8 cellular contexts compared by ENCODE assay signal in the genomic region with DNA sequence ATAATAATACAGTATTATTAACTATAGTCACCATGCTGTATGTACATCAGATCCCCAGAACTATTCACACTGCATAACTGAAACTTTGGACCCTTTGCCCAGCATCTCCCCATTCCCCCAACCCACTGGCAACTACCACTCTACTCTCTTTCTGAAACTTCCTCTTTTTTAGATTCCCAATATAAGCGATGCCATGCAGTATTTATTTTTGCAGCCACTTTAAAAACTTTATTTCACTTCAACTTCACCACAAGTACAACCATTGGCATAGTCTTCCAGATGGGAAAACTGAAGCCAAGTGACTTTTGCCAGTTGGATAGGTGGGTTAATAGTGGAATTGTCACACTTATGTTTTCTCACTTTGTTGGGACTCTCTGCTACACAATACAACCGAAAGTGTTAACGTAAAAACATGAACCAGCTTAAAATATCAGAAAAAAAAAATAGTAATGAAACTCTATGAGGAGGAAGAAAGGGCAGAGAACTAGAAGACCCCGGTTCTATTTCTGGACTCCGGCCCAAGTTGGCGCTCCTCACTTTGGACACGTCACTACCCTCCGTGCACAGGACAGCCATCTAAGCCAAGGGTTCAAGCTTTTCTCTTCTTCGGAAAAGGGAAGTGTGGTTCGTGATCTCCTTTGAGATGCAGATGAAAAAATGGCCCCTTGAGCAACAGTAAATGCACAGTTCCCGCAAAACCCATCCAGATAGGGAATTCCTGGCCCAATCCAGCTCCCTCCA. TPM values are rescaled to one million over a fixed set of nuclear protein-coding genes. Genes with fewer than 3 reads are reported as not detected.
A peak's percentile ranks its signal among the peaks of the same experiment; 100 is the strongest.
DNase-seq lines count a peak whose midpoint lies in the region; ATAC-seq, FAIRE-seq and TF ChIP-seq lines count a peak whose summit lies in the region.

No MANE protein-coding gene starts in this region.

- H3K27ac Mint-ChIP-seq in T-helper 17 cell, result peak overlapping the region; percentile 84

- no peak for FAIRE-seq in small intestine (lab: Jason Lieb, UNC)

- WGBS in small intestine, 3 donors, result 4 to 7% (median 5%) methylated on average over 11 of the region's 11 CpGs

- DNase-seq in SIG-M5 treated with dmso at 0.1 percent for 504 hours (lab: John Stamatoyannopoulos, UW; ENCODE audit: unreplicated experiment), result peak; percentile 62
- no peak for DNase-seq in SIG-M5 (lab: John Stamatoyannopoulos, UW)
- no peak for DNase-seq in T-helper 17 cell
- DNase-seq in foreskin keratinocyte, result no peak
- DNase-seq in small intestine, result peak; percentile 42
- no peak for DNase-seq in mucosa of gallbladder (ENCODE audit: low spot score)

- no peaks in the 10 kb centered on the region for H3K27me3 ChIP-seq in foreskin keratinocyte
- H3K27me3 ChIP-seq in small intestine (ENCODE audit: control insufficient read depth in 2 of 2, insufficient read depth in 2 of 2, low read length in 2 of 2), result no peaks in the 10 kb centered on the region

- no peaks in the 10 kb centered on the region for H3K36me3 Mint-ChIP-seq in T-helper 17 cell (ENCODE audit: low read depth)

- TF ChIP-seq CTCF in foreskin keratinocyte (conservative IDR thresholded peaks at IDR 0.05), result no peak

- H3K9me3 ChIP-seq in T-helper 17 cell (ENCODE audit: control insufficient read depth, low read length, poor library complexity, severe bottlenecking) (no peaks in the 10 kb centered on the region), small intestine (ENCODE audit: control insufficient read depth, low read depth) (no peaks in the 10 kb centered on the region)

- peak overlapping the region; percentile 54 to 92 for H3K4me3 ChIP-seq in small intestine (ENCODE audit: low read depth in 1 of 2, low read length in 2 of 2)

- H3K4me3 Mint-ChIP-seq in T-helper 17 cell, result peak overlapping the region; percentile 93

- H3K27me3 Mint-ChIP-seq in T-helper 17 cell, result no peaks in the 10 kb centered on the region

- H3K27ac ChIP-seq in foreskin keratinocyte (peak overlapping the region; percentile 31), small intestine (ENCODE audit: low read depth in 1 of 2, low read length in 1 of 2) (no peak overlapping the region)

- H3K4me1 ChIP-seq in foreskin keratinocyte (no peaks in the 10 kb centered on the region), small intestine (ENCODE audit: control insufficient read depth in 2 of 2, insufficient read depth in 1 of 2, low read depth in 1 of 2, low read length in 1 of 2) (no peaks in the 10 kb centered on the region)

- H3K4me1 Mint-ChIP-seq in T-helper 17 cell, result peaks cover 23% of the 10 kb centered on the region

- peak; percentile 5 for ATAC-seq in HG03139 (IDR thresholded peaks at IDR 0.05; ENCODE audit: unreplicated experiment)
- ATAC-seq in T-helper 17 cell, result no peak
- peak; percentile 1 for ATAC-seq in foreskin keratinocyte
- no peak for ATAC-seq in HG03108 (IDR thresholded peaks at IDR 0.05; ENCODE audit: unreplicated experiment)

- H3K36me3 ChIP-seq in small intestine (ENCODE audit: control insufficient read depth in 2 of 2, insufficient read depth in 2 of 2, low read length in 2 of 2), result no peaks in the 10 kb centered on the region

RNA-seq across cellular contexts. Expression of a gene that starts 0.7 kb away (rescaled TPM):
- 1 to 10 TPM; 1.6 to 4.0 TPM for total RNA-seq in T-helper 17 cell
- total RNA-seq in foreskin keratinocyte, result 28.8 and 37.1 TPM in 2 replicates
- 11.4 and 16.7 TPM in 2 replicates for polyA plus RNA-seq in foreskin keratinocyte
- polyA plus RNA-seq in small intestine, result 1 to 10 TPM in 2 of 3 donors, under 1 TPM in 1; 0.54 to 5.5 (median 1.8) TPM
- total RNA-seq in mucosa of gallbladder, result 0.92 TPM

Comparison
In these comparisons a context has a peak if more than half of its experiments do, and no peak if none do; other contexts are left out.
1. DNase-seq: peak in SIG-M5 treated with dmso at 0.1 percent for 504 hours (single experiment) and small intestine (single experiment); none in SIG-M5 (single experiment), T-helper 17 cell (0 of 3), foreskin keratinocyte (0 of 2) and mucosa of gallbladder (single experiment).
2. ATAC-seq: peak in HG03139 (single experiment) and foreskin keratinocyte (single experiment); none in T-helper 17 cell (single experiment) and HG03108 (single experiment).